ENCODE assay signal across 17 cellular contexts in the genomic region with DNA sequence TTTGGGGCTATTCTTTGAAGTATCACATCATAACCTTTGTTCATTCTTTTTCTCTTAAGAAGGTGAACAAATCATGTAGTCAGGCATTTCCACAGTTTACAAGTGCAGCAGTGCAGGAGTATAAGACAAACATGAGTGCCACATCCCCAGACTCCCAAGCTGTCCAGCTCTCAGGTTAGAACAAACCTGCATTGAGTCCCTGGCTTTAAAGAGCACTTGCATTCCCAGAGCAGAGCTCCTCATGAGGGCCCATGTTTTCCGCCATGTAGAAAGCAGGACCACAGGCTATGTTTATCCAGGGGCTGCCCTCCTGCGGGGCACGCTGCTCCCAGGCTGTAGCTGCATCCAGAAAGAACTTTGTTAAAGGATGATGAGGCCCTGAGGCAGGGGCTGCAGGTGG.
A peak's percentile ranks its signal among the peaks of the same experiment; 100 is the strongest.
DNase-seq lines count a peak whose midpoint lies in the region; ATAC-seq and TF ChIP-seq lines count a peak whose summit lies in the region.
"Had no signal": no experiment of that assay in that cellular context is flagged by ENCODE, and none has a peak within 500 bp of the region (broad histone marks: within the 10 kb centered on the region; RNA-seq: fewer than 3 reads in every experiment).

No MANE protein-coding gene starts in this region.

- peaks cover 3% of the 10 kb centered on the region; the same call in 1 of the 2 replicates for H3K4me1 ChIP-seq in GM23338 (ENCODE audit: insufficient read depth)
- H3K4me1 ChIP-seq in HEK293 (ENCODE audit: control insufficient read depth, insufficient read depth, low read length) = peaks cover 11% of the 10 kb centered on the region
- H3K4me1 ChIP-seq in mesenchymal stem cell (ENCODE audit: control insufficient read depth, insufficient read depth, low read depth, low read length) = peaks cover 10% of the 10 kb centered on the region
- no peaks in the 10 kb centered on the region for H3K4me1 ChIP-seq in upper lobe of right lung
- H3K4me1 ChIP-seq: Caco-2 had no signal

- peak overlapping the region in 1 of 2 experiments; percentile 54 for H2BK12ac ChIP-seq in mesenchymal stem cell (ENCODE audit: low read length in 2 of 2)

- H3K14ac ChIP-seq in mesenchymal stem cell (ENCODE audit: low read length in 2 of 2) = no peak overlapping the region

- H3K4me3 ChIP-seq in GM23338 (no peak overlapping the region), HEK293 (ENCODE audit: low read depth, low read length) (no peak overlapping the region), mesenchymal stem cell (ENCODE audit: insufficient read depth in 1 of 2, low read depth in 1 of 2, low read length in 2 of 2) (no peak overlapping the region), upper lobe of right lung (no peak overlapping the region)
- H3K4me3 ChIP-seq: GM12878 had no signal

- H3K36me3 Mint-ChIP-seq in GM23338 (ENCODE audit: low read depth) = no peaks in the 10 kb centered on the region

- no peak overlapping the region for H4K91ac ChIP-seq in mesenchymal stem cell (ENCODE audit: low read length)

- no peaks in the 10 kb centered on the region for H3K36me3 ChIP-seq in GM23338 (ENCODE audit: insufficient read depth)
- no peaks in the 10 kb centered on the region for H3K36me3 ChIP-seq in HEK293 (ENCODE audit: control insufficient read depth in 2 of 2, insufficient read depth in 1 of 2, low read length in 2 of 2)
- H3K36me3 ChIP-seq in mesenchymal stem cell (ENCODE audit: control insufficient read depth in 1 of 2, insufficient read depth in 2 of 2, low read depth in 1 of 2, low read length in 2 of 2) = no peaks in the 10 kb centered on the region
- H3K36me3 ChIP-seq in upper lobe of right lung = no peaks in the 10 kb centered on the region
- H3K36me3 ChIP-seq: BE2C had no signal

- no peak overlapping the region for H2BK120ac ChIP-seq in mesenchymal stem cell (ENCODE audit: low read depth, low read length)

- DNase-seq in GM23338 (ENCODE audit: low spot score) (no peak), mesenchymal stem cell (no peak), upper lobe of right lung (no peak), D341Med (ENCODE audit: low spot score) (no peak)
- DNase-seq: BE2C; C1 segment of cervical spinal cord; Caco-2; CD4-positive, alpha-beta T cell; DMS153; DND-41; EL; GOT3; H9; KG1 had no signal

- H3K27me3 ChIP-seq in GM23338 (ENCODE audit: insufficient read depth) (no peaks in the 10 kb centered on the region), mesenchymal stem cell (ENCODE audit: control insufficient read depth in 1 of 2, insufficient read depth in 1 of 2, low read length in 2 of 2) (peaks cover 13 to 75% of the 10 kb centered on the region in 2 experiments), upper lobe of right lung (no peaks in the 10 kb centered on the region)
- H3K27me3 ChIP-seq: BE2C had no signal

- no peaks in the 10 kb centered on the region for H4K20me1 ChIP-seq in GM23338 (replicated peaks; ENCODE audit: insufficient read depth)

- no peak overlapping the region for H3K4me2 ChIP-seq in GM23338
- no peak overlapping the region for H3K4me2 ChIP-seq in mesenchymal stem cell (ENCODE audit: low read length, poor library complexity, severe bottlenecking)

- no peak overlapping the region for H2BK5ac ChIP-seq in mesenchymal stem cell (ENCODE audit: low read depth, low read length, poor library complexity, severe bottlenecking)

- no peak overlapping the region for H4K8ac ChIP-seq in mesenchymal stem cell (ENCODE audit: low read length)

- no peak overlapping the region for H3K4me3 Mint-ChIP-seq in GM23338
- H3K4me3 Mint-ChIP-seq: CD4-positive, alpha-beta T cell; H9 had no signal

- WGBS in mesenchymal stem cell = 96% methylated on average over 3 of the region's 3 CpGs

- ATAC-seq in GM23338 = peak; percentile 44
- ATAC-seq in upper lobe of right lung = peak; percentile 31
- no peak for ATAC-seq in GM19351 (IDR thresholded peaks at IDR 0.05; ENCODE audit: unreplicated experiment)
- ATAC-seq: GM12878 had no signal

- H3K4me1 Mint-ChIP-seq in GM23338 = peaks cover 19% of the 10 kb centered on the region

- H3K4ac ChIP-seq in mesenchymal stem cell (ENCODE audit: low read depth in 1 of 2, low read length in 2 of 2) = no peak overlapping the region

- no peak overlapping the region for H3K23ac ChIP-seq in mesenchymal stem cell (ENCODE audit: low read length in 2 of 2)

- H2AFZ ChIP-seq in GM23338 = no peak overlapping the region
- no peak overlapping the region for H2AFZ ChIP-seq in mesenchymal stem cell (ENCODE audit: low read depth, low read length)

- H3K18ac ChIP-seq in mesenchymal stem cell (ENCODE audit: low read depth in 1 of 2, low read length in 2 of 2) = peak overlapping the region; percentile 0 to 37

- H3K9me3 Mint-ChIP-seq in GM23338 = no peaks in the 10 kb centered on the region
- H3K9me3 Mint-ChIP-seq: CD4-positive, alpha-beta T cell; H9 had no signal

- H3F3A ChIP-seq in GM23338 (replicated peaks; ENCODE audit: low read depth) = no peaks in the 10 kb centered on the region

- H3K27ac ChIP-seq in GM23338 (ENCODE audit: low read depth) (no peak overlapping the region), HEK293 (ENCODE audit: extremely low read depth, low read depth, low read length) (no peak overlapping the region), mesenchymal stem cell (ENCODE audit: low read length, poor library complexity, severe bottlenecking) (no peak overlapping the region), upper lobe of right lung (no peak overlapping the region)

- no peak overlapping the region for H3K9ac ChIP-seq in mesenchymal stem cell (ENCODE audit: low read length)

- H3K79me1 ChIP-seq in mesenchymal stem cell (replicated peaks; ENCODE audit: low read length, poor library complexity, severe bottlenecking) = no peaks in the 10 kb centered on the region

- H3K9me3 ChIP-seq in HEK293 (ENCODE audit: control insufficient read depth, insufficient read depth, low read depth, low read length) (no peaks in the 10 kb centered on the region), mesenchymal stem cell (ENCODE audit: control insufficient read depth, low read length) (no peaks in the 10 kb centered on the region), upper lobe of right lung (no peaks in the 10 kb centered on the region)
- H3K9me3 ChIP-seq: BE2C, Caco-2 had no signal

- CTCF ChIA-PET in HEK293 (lab: Yijun Ruan, JAX) = no interaction called here

- H2AK5ac ChIP-seq in mesenchymal stem cell (ENCODE audit: low read length, severe bottlenecking) = no peak overlapping the region

- no peak overlapping the region for H3K27ac Mint-ChIP-seq in GM23338
- H3K27ac Mint-ChIP-seq: CD4-positive, alpha-beta T cell had no signal

- TF ChIP-seq CTCF in GM23338 (conservative IDR thresholded peaks at IDR 0.05; ENCODE audit: low read depth in 2 of 2) = no peak
- TF ChIP-seq CTCF in HEK293 (tag by site-specific recombination; IDR thresholded peaks at IDR 0.05) = no peak
- TF ChIP-seq CTCF in upper lobe of right lung (IDR thresholded peaks at IDR 0.05) = no peak

- H3K27me3 Mint-ChIP-seq in GM23338 (ENCODE audit: insufficient read depth, low read depth, poor library complexity) = peaks cover 7% of the 10 kb centered on the region
- H3K27me3 Mint-ChIP-seq: CD4-positive, alpha-beta T cell had no signal

- no peaks in the 10 kb centered on the region for H3K9me2 ChIP-seq in GM23338 (ENCODE audit: insufficient read depth)

- no peak overlapping the region for H2BK15ac ChIP-seq in mesenchymal stem cell (ENCODE audit: low read depth, poor library complexity, severe bottlenecking)

- intact Hi-C loops in upper lobe of right lung (cut with DNase I) = no loop called here

- no peaks in the 10 kb centered on the region for H3K79me2 ChIP-seq in GM23338 (replicated peaks; ENCODE audit: insufficient read depth)

- POLR2A ChIA-PET in HEK293 (lab: Yijun Ruan, JAX) = interaction anchor here (0.5 kb wide), 1 partner anchor 528 kb away, joined by 5 read pairs; no protein-coding TSS in a partner anchor

TF ChIP-seq in HEK293, 187 proteins besides CTCF, POLR2A, EP300 and RAD21:
- TF ChIP-seq HOXD13 (CRISPR knock-in tag; IDR thresholded peaks at IDR 0.05; ENCODE audit: borderline replicate concordance) (no peak), ZNF701 (tag by site-specific recombination; IDR thresholded peaks at IDR 0.05) (no peak), ZNF202 (tag by site-specific recombination; IDR thresholded peaks at IDR 0.05; ENCODE audit: borderline replicate concordance) (no peak), ZIC2 (tag by site-specific recombination; IDR thresholded peaks at IDR 0.05) (peak; percentile 28; the same call in 1 of the 2 replicates), YY2 (tag by site-specific recombination; IDR thresholded peaks at IDR 0.05) (no peak)
- TF ChIP-seq, protein P1, sequence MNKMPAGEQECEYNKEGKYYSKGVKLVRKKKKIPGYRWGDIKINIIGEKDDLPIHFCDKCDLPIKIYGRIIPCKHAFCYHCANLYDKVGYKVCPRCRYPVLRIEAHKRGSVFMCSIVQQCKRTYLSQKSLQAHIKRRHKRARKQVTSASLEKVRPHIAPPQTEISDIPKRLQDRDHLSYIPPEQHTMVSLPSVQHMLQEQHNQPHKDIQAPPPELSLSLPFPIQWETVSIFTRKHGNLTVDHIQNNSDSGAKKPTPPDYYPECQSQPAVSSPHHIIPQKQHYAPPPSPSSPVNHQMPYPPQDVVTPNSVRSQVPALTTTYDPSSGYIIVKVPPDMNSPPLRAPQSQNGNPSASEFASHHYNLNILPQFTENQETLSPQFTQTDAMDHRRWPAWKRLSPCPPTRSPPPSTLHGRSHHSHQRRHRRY (tag by site-specific recombination; IDR thresholded peaks at IDR 0.05) = no peak
- TF ChIP-seq, protein P2, sequence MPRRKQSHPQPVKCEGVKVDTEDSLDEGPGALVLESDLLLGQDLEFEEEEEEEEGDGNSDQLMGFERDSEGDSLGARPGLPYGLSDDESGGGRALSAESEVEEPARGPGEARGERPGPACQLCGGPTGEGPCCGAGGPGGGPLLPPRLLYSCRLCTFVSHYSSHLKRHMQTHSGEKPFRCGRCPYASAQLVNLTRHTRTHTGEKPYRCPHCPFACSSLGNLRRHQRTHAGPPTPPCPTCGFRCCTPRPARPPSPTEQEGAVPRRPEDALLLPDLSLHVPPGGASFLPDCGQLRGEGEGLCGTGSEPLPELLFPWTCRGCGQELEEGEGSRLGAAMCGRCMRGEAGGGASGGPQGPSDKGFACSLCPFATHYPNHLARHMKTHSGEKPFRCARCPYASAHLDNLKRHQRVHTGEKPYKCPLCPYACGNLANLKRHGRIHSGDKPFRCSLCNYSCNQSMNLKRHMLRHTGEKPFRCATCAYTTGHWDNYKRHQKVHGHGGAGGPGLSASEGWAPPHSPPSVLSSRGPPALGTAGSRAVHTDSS (tag by site-specific recombination; IDR thresholded peaks at IDR 0.05) = no peak
